In the genomic region with DNA sequence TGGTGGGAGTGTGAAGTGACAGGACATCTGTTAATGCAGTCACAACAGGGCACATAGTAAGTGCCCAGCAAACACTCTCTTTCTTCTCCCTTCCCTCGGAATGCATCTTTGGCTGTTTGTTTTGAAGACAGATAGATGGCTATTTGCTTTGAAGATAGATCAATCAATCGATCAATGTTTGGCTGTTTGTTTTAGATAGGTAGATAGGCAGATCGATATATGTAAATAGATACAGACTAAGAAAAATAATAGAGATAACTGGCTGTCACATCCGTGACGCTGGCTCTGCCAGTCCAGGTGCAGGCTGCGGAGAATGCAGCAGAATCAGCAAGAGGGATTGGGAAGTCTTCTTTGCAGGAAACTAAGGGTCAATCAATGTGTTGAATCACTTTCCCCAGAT, we compare ENCODE assay signal across 1 cellular context.
TF ChIP-seq lines count a peak whose summit lies in the region.

No MANE protein-coding gene starts in this region.

TF ChIP-seq in HepG2, 621 proteins besides CTCF, POLR2A, EP300 and RAD21 (continued from another document and continues in another):
- TF ChIP-seq, protein P1, sequence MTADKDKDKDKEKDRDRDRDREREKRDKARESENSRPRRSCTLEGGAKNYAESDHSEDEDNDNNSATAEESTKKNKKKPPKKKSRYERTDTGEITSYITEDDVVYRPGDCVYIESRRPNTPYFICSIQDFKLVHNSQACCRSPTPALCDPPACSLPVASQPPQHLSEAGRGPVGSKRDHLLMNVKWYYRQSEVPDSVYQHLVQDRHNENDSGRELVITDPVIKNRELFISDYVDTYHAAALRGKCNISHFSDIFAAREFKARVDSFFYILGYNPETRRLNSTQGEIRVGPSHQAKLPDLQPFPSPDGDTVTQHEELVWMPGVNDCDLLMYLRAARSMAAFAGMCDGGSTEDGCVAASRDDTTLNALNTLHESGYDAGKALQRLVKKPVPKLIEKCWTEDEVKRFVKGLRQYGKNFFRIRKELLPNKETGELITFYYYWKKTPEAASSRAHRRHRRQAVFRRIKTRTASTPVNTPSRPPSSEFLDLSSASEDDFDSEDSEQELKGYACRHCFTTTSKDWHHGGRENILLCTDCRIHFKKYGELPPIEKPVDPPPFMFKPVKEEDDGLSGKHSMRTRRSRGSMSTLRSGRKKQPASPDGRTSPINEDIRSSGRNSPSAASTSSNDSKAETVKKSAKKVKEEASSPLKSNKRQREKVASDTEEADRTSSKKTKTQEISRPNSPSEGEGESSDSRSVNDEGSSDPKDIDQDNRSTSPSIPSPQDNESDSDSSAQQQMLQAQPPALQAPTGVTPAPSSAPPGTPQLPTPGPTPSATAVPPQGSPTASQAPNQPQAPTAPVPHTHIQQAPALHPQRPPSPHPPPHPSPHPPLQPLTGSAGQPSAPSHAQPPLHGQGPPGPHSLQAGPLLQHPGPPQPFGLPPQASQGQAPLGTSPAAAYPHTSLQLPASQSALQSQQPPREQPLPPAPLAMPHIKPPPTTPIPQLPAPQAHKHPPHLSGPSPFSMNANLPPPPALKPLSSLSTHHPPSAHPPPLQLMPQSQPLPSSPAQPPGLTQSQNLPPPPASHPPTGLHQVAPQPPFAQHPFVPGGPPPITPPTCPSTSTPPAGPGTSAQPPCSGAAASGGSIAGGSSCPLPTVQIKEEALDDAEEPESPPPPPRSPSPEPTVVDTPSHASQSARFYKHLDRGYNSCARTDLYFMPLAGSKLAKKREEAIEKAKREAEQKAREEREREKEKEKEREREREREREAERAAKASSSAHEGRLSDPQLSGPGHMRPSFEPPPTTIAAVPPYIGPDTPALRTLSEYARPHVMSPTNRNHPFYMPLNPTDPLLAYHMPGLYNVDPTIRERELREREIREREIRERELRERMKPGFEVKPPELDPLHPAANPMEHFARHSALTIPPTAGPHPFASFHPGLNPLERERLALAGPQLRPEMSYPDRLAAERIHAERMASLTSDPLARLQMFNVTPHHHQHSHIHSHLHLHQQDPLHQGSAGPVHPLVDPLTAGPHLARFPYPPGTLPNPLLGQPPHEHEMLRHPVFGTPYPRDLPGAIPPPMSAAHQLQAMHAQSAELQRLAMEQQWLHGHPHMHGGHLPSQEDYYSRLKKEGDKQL (CRISPR knock-in tag; IDR thresholded peaks at IDR 0.05; ENCODE audit: low read depth), result peak; percentile 95
- TF ChIP-seq, protein P2, sequence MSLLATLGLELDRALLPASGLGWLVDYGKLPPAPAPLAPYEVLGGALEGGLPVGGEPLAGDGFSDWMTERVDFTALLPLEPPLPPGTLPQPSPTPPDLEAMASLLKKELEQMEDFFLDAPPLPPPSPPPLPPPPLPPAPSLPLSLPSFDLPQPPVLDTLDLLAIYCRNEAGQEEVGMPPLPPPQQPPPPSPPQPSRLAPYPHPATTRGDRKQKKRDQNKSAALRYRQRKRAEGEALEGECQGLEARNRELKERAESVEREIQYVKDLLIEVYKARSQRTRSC (CRISPR knock-in tag; IDR thresholded peaks at IDR 0.05; ENCODE audit: low read depth), result no peak
- TF ChIP-seq SNAI1 (CRISPR knock-in tag; IDR thresholded peaks at IDR 0.05; ENCODE audit: borderline replicate concordance) (no peak), ZNF883 (CRISPR knock-in tag; IDR thresholded peaks at IDR 0.05; ENCODE audit: not compliant biosample characterization) (no peak), ZNF782 (CRISPR knock-in tag; IDR thresholded peaks at IDR 0.05; ENCODE audit: borderline replicate concordance) (no peak), ZNF607 (CRISPR knock-in tag; IDR thresholded peaks at IDR 0.05; ENCODE audit: borderline replicate concordance) (no peak), ZNF136 (CRISPR knock-in tag; IDR thresholded peaks at IDR 0.05; ENCODE audit: low read depth) (no peak), ZNF383 (CRISPR knock-in tag; IDR thresholded peaks at IDR 0.05; ENCODE audit: borderline replicate concordance) (no peak), ZNF816 (CRISPR knock-in tag; IDR thresholded peaks at IDR 0.05; ENCODE audit: borderline replicate concordance) (no peak), CREB1 (IDR thresholded peaks at IDR 0.05) (no peak), CREB1 (CRISPR knock-in tag; IDR thresholded peaks at IDR 0.05) (peak; percentile 85), TBP (CRISPR knock-in tag; IDR thresholded peaks at IDR 0.05) (no peak), ZNF101 (CRISPR knock-in tag; IDR thresholded peaks at IDR 0.05; ENCODE audit: borderline replicate concordance, low read depth) (no peak), SNAPC2 (CRISPR knock-in tag; IDR thresholded peaks at IDR 0.05) (no peak), ZNF326 (CRISPR knock-in tag; IDR thresholded peaks at IDR 0.05; ENCODE audit: borderline replicate concordance) (no peak), KLF11 (CRISPR knock-in tag; IDR thresholded peaks at IDR 0.05) (no peak), PCBP2 (optimal IDR thresholded peaks at IDR 0.05; ENCODE audit: low read depth, low read length, poor library complexity, severe bottlenecking) (no peak), MIER3 (CRISPR knock-in tag; IDR thresholded peaks at IDR 0.05; ENCODE audit: borderline replicate concordance) (no peak), HOXD1 (CRISPR knock-in tag; IDR thresholded peaks at IDR 0.05) (peak; percentile 85; the same call in 1 of the 2 replicates), KDM1A (CRISPR knock-in tag; IDR thresholded peaks at IDR 0.05) (0 out of 2 replicates have a peak, but pooled peaks have one; percentile 68), ZNF570 (CRISPR knock-in tag; IDR thresholded peaks at IDR 0.05; ENCODE audit: borderline replicate concordance) (no peak), ZNF138 (CRISPR knock-in tag; IDR thresholded peaks at IDR 0.05; ENCODE audit: low read depth) (no peak)
- TF ChIP-seq, protein P3, sequence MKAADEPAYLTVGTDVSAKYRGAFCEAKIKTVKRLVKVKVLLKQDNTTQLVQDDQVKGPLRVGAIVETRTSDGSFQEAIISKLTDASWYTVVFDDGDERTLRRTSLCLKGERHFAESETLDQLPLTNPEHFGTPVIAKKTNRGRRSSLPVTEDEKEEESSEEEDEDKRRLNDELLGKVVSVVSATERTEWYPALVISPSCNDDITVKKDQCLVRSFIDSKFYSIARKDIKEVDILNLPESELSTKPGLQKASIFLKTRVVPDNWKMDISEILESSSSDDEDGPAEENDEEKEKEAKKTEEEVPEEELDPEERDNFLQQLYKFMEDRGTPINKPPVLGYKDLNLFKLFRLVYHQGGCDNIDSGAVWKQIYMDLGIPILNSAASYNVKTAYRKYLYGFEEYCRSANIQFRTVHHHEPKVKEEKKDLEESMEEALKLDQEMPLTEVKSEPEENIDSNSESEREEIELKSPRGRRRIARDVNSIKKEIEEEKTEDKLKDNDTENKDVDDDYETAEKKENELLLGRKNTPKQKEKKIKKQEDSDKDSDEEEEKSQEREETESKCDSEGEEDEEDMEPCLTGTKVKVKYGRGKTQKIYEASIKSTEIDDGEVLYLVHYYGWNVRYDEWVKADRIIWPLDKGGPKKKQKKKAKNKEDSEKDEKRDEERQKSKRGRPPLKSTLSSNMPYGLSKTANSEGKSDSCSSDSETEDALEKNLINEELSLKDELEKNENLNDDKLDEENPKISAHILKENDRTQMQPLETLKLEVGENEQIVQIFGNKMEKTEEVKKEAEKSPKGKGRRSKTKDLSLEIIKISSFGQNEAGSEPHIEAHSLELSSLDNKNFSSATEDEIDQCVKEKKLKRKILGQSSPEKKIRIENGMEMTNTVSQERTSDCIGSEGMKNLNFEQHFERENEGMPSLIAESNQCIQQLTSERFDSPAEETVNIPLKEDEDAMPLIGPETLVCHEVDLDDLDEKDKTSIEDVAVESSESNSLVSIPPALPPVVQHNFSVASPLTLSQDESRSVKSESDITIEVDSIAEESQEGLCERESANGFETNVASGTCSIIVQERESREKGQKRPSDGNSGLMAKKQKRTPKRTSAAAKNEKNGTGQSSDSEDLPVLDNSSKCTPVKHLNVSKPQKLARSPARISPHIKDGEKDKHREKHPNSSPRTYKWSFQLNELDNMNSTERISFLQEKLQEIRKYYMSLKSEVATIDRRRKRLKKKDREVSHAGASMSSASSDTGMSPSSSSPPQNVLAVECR (CRISPR knock-in tag; IDR thresholded peaks at IDR 0.05; ENCODE audit: borderline replicate concordance), result peak; percentile 60; the same call in 1 of the 2 replicates
- TF ChIP-seq, protein P4, sequence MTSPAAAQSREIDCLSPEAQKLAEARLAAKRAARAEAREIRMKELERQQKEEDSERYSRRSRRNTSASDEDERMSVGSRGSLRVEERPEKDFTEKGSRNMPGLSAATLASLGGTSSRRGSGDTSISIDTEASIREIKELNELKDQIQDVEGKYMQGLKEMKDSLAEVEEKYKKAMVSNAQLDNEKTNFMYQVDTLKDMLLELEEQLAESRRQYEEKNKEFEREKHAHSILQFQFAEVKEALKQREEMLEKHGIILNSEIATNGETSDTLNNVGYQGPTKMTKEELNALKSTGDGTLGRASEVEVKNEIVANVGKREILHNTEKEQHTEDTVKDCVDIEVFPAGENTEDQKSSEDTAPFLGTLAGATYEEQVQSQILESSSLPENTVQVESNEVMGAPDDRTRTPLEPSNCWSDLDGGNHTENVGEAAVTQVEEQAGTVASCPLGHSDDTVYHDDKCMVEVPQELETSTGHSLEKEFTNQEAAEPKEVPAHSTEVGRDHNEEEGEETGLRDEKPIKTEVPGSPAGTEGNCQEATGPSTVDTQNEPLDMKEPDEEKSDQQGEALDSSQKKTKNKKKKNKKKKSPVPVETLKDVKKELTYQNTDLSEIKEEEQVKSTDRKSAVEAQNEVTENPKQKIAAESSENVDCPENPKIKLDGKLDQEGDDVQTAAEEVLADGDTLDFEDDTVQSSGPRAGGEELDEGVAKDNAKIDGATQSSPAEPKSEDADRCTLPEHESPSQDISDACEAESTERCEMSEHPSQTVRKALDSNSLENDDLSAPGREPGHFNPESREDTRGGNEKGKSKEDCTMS (CRISPR knock-in tag; conservative IDR thresholded peaks at IDR 0.05), result no peak
- TF ChIP-seq, protein P5, sequence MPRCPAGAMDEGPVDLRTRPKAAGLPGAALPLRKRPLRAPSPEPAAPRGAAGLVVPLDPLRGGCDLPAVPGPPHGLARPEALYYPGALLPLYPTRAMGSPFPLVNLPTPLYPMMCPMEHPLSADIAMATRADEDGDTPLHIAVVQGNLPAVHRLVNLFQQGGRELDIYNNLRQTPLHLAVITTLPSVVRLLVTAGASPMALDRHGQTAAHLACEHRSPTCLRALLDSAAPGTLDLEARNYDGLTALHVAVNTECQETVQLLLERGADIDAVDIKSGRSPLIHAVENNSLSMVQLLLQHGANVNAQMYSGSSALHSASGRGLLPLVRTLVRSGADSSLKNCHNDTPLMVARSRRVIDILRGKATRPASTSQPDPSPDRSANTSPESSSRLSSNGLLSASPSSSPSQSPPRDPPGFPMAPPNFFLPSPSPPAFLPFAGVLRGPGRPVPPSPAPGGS (CRISPR knock-in tag; IDR thresholded peaks at IDR 0.05), result no peak
- TF ChIP-seq, protein P6, sequence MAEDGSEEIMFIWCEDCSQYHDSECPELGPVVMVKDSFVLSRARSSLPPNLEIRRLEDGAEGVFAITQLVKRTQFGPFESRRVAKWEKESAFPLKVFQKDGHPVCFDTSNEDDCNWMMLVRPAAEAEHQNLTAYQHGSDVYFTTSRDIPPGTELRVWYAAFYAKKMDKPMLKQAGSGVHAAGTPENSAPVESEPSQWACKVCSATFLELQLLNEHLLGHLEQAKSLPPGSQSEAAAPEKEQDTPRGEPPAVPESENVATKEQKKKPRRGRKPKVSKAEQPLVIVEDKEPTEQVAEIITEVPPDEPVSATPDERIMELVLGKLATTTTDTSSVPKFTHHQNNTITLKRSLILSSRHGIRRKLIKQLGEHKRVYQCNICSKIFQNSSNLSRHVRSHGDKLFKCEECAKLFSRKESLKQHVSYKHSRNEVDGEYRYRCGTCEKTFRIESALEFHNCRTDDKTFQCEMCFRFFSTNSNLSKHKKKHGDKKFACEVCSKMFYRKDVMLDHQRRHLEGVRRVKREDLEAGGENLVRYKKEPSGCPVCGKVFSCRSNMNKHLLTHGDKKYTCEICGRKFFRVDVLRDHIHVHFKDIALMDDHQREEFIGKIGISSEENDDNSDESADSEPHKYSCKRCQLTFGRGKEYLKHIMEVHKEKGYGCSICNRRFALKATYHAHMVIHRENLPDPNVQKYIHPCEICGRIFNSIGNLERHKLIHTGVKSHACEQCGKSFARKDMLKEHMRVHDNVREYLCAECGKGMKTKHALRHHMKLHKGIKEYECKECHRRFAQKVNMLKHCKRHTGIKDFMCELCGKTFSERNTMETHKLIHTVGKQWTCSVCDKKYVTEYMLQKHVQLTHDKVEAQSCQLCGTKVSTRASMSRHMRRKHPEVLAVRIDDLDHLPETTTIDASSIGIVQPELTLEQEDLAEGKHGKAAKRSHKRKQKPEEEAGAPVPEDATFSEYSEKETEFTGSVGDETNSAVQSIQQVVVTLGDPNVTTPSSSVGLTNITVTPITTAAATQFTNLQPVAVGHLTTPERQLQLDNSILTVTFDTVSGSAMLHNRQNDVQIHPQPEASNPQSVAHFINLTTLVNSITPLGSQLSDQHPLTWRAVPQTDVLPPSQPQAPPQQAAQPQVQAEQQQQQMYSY (CRISPR knock-in tag; IDR thresholded peaks at IDR 0.05), result no peak
- TF ChIP-seq, protein P7, sequence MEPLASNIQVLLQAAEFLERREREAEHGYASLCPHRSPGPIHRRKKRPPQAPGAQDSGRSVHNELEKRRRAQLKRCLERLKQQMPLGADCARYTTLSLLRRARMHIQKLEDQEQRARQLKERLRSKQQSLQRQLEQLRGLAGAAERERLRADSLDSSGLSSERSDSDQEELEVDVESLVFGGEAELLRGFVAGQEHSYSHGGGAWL (CRISPR knock-in tag; IDR thresholded peaks at IDR 0.05), result no peak
- TF ChIP-seq, protein P8, sequence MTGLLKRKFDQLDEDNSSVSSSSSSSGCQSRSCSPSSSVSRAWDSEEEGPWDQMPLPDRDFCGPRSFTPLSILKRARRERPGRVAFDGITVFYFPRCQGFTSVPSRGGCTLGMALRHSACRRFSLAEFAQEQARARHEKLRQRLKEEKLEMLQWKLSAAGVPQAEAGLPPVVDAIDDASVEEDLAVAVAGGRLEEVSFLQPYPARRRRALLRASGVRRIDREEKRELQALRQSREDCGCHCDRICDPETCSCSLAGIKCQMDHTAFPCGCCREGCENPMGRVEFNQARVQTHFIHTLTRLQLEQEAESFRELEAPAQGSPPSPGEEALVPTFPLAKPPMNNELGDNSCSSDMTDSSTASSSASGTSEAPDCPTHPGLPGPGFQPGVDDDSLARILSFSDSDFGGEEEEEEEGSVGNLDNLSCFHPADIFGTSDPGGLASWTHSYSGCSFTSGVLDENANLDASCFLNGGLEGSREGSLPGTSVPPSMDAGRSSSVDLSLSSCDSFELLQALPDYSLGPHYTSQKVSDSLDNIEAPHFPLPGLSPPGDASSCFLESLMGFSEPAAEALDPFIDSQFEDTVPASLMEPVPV (CRISPR knock-in tag; IDR thresholded peaks at IDR 0.05), result no peak
- TF ChIP-seq, protein P9, sequence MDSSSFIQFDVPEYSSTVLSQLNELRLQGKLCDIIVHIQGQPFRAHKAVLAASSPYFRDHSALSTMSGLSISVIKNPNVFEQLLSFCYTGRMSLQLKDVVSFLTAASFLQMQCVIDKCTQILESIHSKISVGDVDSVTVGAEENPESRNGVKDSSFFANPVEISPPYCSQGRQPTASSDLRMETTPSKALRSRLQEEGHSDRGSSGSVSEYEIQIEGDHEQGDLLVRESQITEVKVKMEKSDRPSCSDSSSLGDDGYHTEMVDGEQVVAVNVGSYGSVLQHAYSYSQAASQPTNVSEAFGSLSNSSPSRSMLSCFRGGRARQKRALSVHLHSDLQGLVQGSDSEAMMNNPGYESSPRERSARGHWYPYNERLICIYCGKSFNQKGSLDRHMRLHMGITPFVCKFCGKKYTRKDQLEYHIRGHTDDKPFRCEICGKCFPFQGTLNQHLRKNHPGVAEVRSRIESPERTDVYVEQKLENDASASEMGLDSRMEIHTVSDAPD (CRISPR knock-in tag; IDR thresholded peaks at IDR 0.05), result peak; percentile 96
